In genomic region chr7:138738114-138738513, GRCh38 we compare ENCODE assay signal across 23 cellular contexts. TPM values are rescaled to one million over a fixed set of nuclear protein-coding genes. Genes with fewer than 3 reads are reported as not detected.
A peak's percentile ranks its signal among the peaks of the same experiment; 100 is the strongest.
DNase-seq lines count a peak whose midpoint lies in the region; ATAC-seq, FAIRE-seq and TF ChIP-seq lines count a peak whose summit lies in the region.
"Had no signal": no experiment of that assay in that cellular context is flagged by ENCODE, and none has a peak within 500 bp of the region (broad histone marks: within the 10 kb centered on the region; RNA-seq: fewer than 3 reads in every experiment).

No MANE protein-coding gene starts in this region.

- H3K27me3 ChIP-seq in HCT116 (ENCODE audit: insufficient read depth, low read length) (no peaks in the 10 kb centered on the region), astrocyte (ENCODE audit: insufficient read depth, low read length) (no peaks in the 10 kb centered on the region), liver (ENCODE audit: control insufficient read depth in 4 of 4, insufficient read depth in 4 of 4, low read length in 3 of 4) (no peaks in the 10 kb centered on the region), parathyroid adenoma (ENCODE audit: control insufficient read depth, insufficient read depth, low read length) (no peaks in the 10 kb centered on the region)
- H3K27me3 ChIP-seq: BLaER1 treated with 17β-estradiol and CSF1 and Interleukin-3, amounts not matched to agents 10 nM and 100 nM; transverse colon had no signal

- H3K9me3 Mint-ChIP-seq in astrocyte (ENCODE audit: unreplicated experiment), result no peaks in the 10 kb centered on the region
- H3K9me3 Mint-ChIP-seq: activated T-helper 17 cell treated with anti-CD3 and anti-CD28 coated beads, Interleukin-2, amount 50 U/mL, for 72 hours; dendritic cell treated with granulocyte-macrophage colony-stimulating factor and Interleukin-4, amounts not matched to agents 40 ng/mL and 50 ng/mL, for 4 days had no signal

- no peaks in the 10 kb centered on the region for H3K36me3 ChIP-seq in HCT116 (ENCODE audit: control insufficient read depth in 1 of 2, insufficient read depth in 2 of 2, low read length in 2 of 2)
- no peaks in the 10 kb centered on the region for H3K36me3 ChIP-seq in astrocyte (ENCODE audit: insufficient read depth, low read length)
- no peaks in the 10 kb centered on the region for H3K36me3 ChIP-seq in liver (ENCODE audit: control insufficient read depth in 4 of 4, insufficient read depth in 3 of 4, low read depth in 1 of 4, low read length in 3 of 4)
- H3K36me3 ChIP-seq in parathyroid adenoma (ENCODE audit: control insufficient read depth, insufficient read depth, low read length), result no peaks in the 10 kb centered on the region
- H3K36me3 ChIP-seq in OCI-LY7 (ENCODE audit: insufficient read depth, low read length), result no peaks in the 10 kb centered on the region
- H3K36me3 ChIP-seq: BLaER1 treated with 17β-estradiol and CSF1 and Interleukin-3, amounts not matched to agents 10 nM and 100 nM; transverse colon had no signal

- intact Hi-C loops in HCT116 (cut with micrococcal nuclease), result loop anchor here (1.0 to 10.0 kb wide), 6 partner anchors 289 to 1133 kb away; no protein-coding TSS in a partner anchor
- intact Hi-C loops in OCI-LY7 (cut with micrococcal nuclease; ENCODE audit: unreplicated experiment), result loop anchor here (1.0 to 5.0 kb wide), 4 partner anchors 129 to 731 kb away; no protein-coding TSS in a partner anchor

- peaks cover 0 to 12% of the 10 kb centered on the region in 2 experiments; a peak in 2 of 4 replicates for H3K4me1 ChIP-seq in HCT116 (ENCODE audit: control insufficient read depth in 1 of 2, insufficient read depth in 2 of 2, low read length in 2 of 2)
- H3K4me1 ChIP-seq in astrocyte (ENCODE audit: insufficient read depth, low read length), result peaks cover 8% of the 10 kb centered on the region
- H3K4me1 ChIP-seq in liver (ENCODE audit: control insufficient read depth in 4 of 4, insufficient read depth in 4 of 4, low read length in 3 of 4), result peaks cover 0 to 11% (median 2%) of the 10 kb centered on the region in 4 donors
- peaks cover 4% of the 10 kb centered on the region for H3K4me1 ChIP-seq in parathyroid adenoma
- H3K4me1 ChIP-seq in OCI-LY7 (ENCODE audit: insufficient read depth, low read length, poor library complexity, severe bottlenecking), result no peaks in the 10 kb centered on the region
- H3K4me1 ChIP-seq: transverse colon had no signal

- H3K27ac ChIP-seq in HCT116 (ENCODE audit: low read depth, low read length) (no peak overlapping the region), astrocyte (ENCODE audit: low read depth, low read length) (no peak overlapping the region), liver (ENCODE audit: low read depth in 1 of 2, low read length in 2 of 2) (no peak overlapping the region), parathyroid adenoma (no peak overlapping the region), OCI-LY7 (ENCODE audit: low read depth, low read length, poor library complexity, severe bottlenecking) (no peak overlapping the region)
- H3K27ac ChIP-seq: BLaER1 treated with 17β-estradiol and CSF1 and Interleukin-3, amounts not matched to agents 10 nM and 100 nM; KMS-11; transverse colon had no signal

- no peaks in the 10 kb centered on the region for H3K9me3 ChIP-seq in HCT116 (ENCODE audit: control insufficient read depth in 1 of 2, insufficient read depth in 1 of 2, low read depth in 1 of 2, low read length in 2 of 2)
- H3K9me3 ChIP-seq in astrocyte (ENCODE audit: insufficient read depth, low read depth, low read length), result no peaks in the 10 kb centered on the region
- no peaks in the 10 kb centered on the region for H3K9me3 ChIP-seq in liver (ENCODE audit: control insufficient read depth in 4 of 4, low read length in 3 of 4)
- no peaks in the 10 kb centered on the region for H3K9me3 ChIP-seq in parathyroid adenoma (ENCODE audit: control insufficient read depth, low read length)
- no peaks in the 10 kb centered on the region for H3K9me3 ChIP-seq in OCI-LY7 (ENCODE audit: low read length)
- H3K9me3 ChIP-seq: transverse colon had no signal

- H3K9me2 ChIP-seq in HCT116 (ENCODE audit: insufficient read depth), result no peaks in the 10 kb centered on the region
- no peaks in the 10 kb centered on the region for H3K9me2 ChIP-seq in OCI-LY7 (ENCODE audit: insufficient read depth, low read length)

- peak overlapping the region; percentile 91 for H2AFZ ChIP-seq in HCT116 (ENCODE audit: low read depth, low read length, poor library complexity, severe bottlenecking)
- H2AFZ ChIP-seq in astrocyte (ENCODE audit: low read depth, low read length), result no peak overlapping the region
- H2AFZ ChIP-seq in parathyroid adenoma, result peak overlapping the region; percentile 42
- H2AFZ ChIP-seq in OCI-LY7 (ENCODE audit: low read length), result no peak overlapping the region

- TF ChIP-seq POLR2A in HCT116 (IDR thresholded peaks at IDR 0.05; ENCODE audit: borderline replicate concordance, extremely low read depth, insufficient read depth, insufficient read length), result no peak

- RAD21 ChIA-PET in HCT116 (lab: Charles Lee; ENCODE audit: low non-redundant PET in 1 of 2, low total read pairs in 2 of 2, uncharacterized antibody in 2 of 2, unreplicated experiment in 2 of 2), result interaction anchor here (1.4 to 2.2 kb wide), 2 partner anchors 576 to 577 kb away, joined by 7 to 18 read pairs; no protein-coding TSS in a partner anchor

- H3K79me2 ChIP-seq in HCT116 (ENCODE audit: insufficient read depth, low read length) (no peaks in the 10 kb centered on the region), astrocyte (ENCODE audit: insufficient read depth, low read length) (no peaks in the 10 kb centered on the region), parathyroid adenoma (no peaks in the 10 kb centered on the region), OCI-LY7 (ENCODE audit: insufficient read depth, low read depth, low read length) (no peaks in the 10 kb centered on the region)

- no peak overlapping the region for H3K4me3 Mint-ChIP-seq in astrocyte (ENCODE audit: unreplicated experiment)
- H3K4me3 Mint-ChIP-seq: activated CD4-positive, alpha-beta T cell treated with anti-CD3 and anti-CD28 coated beads for 36 hours; activated CD8-positive, alpha-beta T cell treated with anti-CD3 and anti-CD28 coated beads, Interleukin-2, amount 10 ng/mL, durations not matched to agents 7 days and 5 days; activated T-helper 17 cell treated with anti-CD3 and anti-CD28 coated beads, Interleukin-2, amount 50 U/mL, for 72 hours; dendritic cell treated with granulocyte-macrophage colony-stimulating factor and Interleukin-4, amounts not matched to agents 40 ng/mL and 50 ng/mL, for 4 days; endodermal cell; H9; naive thymus-derived CD8-positive, alpha-beta T cell; stimulated activated memory B cell treated with anti-CD40 and anti-IgM and Interleukin-4, amounts not matched to agents 10 μg/mL and 1 μg/mL and 100 μg/mL, for 72 hours had no signal

- H3K36me3 Mint-ChIP-seq in astrocyte (ENCODE audit: low read depth, unreplicated experiment), result peaks cover 3% of the 10 kb centered on the region
- H3K36me3 Mint-ChIP-seq: naive thymus-derived CD8-positive, alpha-beta T cell; stimulated activated memory B cell treated with anti-CD40 and anti-IgM and Interleukin-4, amounts not matched to agents 10 μg/mL and 1 μg/mL and 100 μg/mL, for 72 hours had no signal

- TF ChIP-seq CTCF in HCT116 (IDR thresholded peaks at IDR 0.05 in 2 of 3, conservative IDR thresholded peaks at IDR 0.05 in 1 of 3; ENCODE audit: borderline replicate concordance in 1 of 3, insufficient read depth in 1 of 3, low read depth in 2 of 3, low read length in 2 of 3) (no peak), astrocyte (IDR thresholded peaks at IDR 0.05; ENCODE audit: insufficient read depth, low read depth, low read length) (no peak), liver (IDR thresholded peaks at IDR 0.05; ENCODE audit: low read depth, low read length, missing input control) (no peak), parathyroid adenoma (IDR thresholded peaks at IDR 0.05) (no peak), OCI-LY7 (conservative IDR thresholded peaks at IDR 0.05; ENCODE audit: low read length) (no peak)

- H3K9ac ChIP-seq in HCT116 (ENCODE audit: low read length), result no peak overlapping the region
- no peak overlapping the region for H3K9ac ChIP-seq in astrocyte (ENCODE audit: low read length)
- H3K9ac ChIP-seq in liver (ENCODE audit: low read depth in 1 of 2, low read length in 2 of 2), result peak overlapping the region in 1 of 2 donors; percentile 36
- H3K9ac ChIP-seq in parathyroid adenoma, result no peak overlapping the region
- H3K9ac ChIP-seq: BLaER1 treated with 17β-estradiol and CSF1 and Interleukin-3, amounts not matched to agents 10 nM and 100 nM; KMS-11 had no signal

- CTCF ChIA-PET in HCT116 (lab: Charles Lee) (interaction anchor here (1.0 to 2.1 kb wide), 16 partner anchors 9 to 1132 kb away, joined by 3 to 96 read pairs (median 5); no protein-coding TSS in a partner anchor), OCI-LY7 (lab: Charles Lee; ENCODE audit: unreplicated experiment) (interaction anchor here (1.1 to 1.5 kb wide), 3 partner anchors 28 to 577 kb away, joined by 3 to 14 read pairs (median 3); no protein-coding TSS in a partner anchor)

- 38% methylated on average over 3 of the region's 3 CpGs for WGBS in liver

- DNase-seq in HCT116 (ENCODE audit: low read depth, low spot score) (no peak), astrocyte (ENCODE audit: low read depth) (no peak), OCI-LY7 (ENCODE audit: low spot score) (no peak), SHP77 (lab: John Stamatoyannopoulos, UW) (no peak), cerebellum (ENCODE audit: low spot score) (no peak)

- peaks cover 8% of the 10 kb centered on the region for H3K27me3 Mint-ChIP-seq in astrocyte (ENCODE audit: low read depth, unreplicated experiment)
- H3K27me3 Mint-ChIP-seq: activated CD4-positive, alpha-beta T cell treated with anti-CD3 and anti-CD28 coated beads for 36 hours; dendritic cell treated with granulocyte-macrophage colony-stimulating factor and Interleukin-4, amounts not matched to agents 40 ng/mL and 50 ng/mL, for 4 days had no signal

- TF ChIP-seq RAD21 in HCT116 (IDR thresholded peaks at IDR 0.05; ENCODE audit: low read depth), result no peak
- no peak for TF ChIP-seq RAD21 in liver (IDR thresholded peaks at IDR 0.05)

- H4K20me1 ChIP-seq in HCT116 (ENCODE audit: insufficient read depth), result no peaks in the 10 kb centered on the region
- no peaks in the 10 kb centered on the region for H4K20me1 ChIP-seq in astrocyte (ENCODE audit: insufficient read depth, low read length)
- no peaks in the 10 kb centered on the region for H4K20me1 ChIP-seq in OCI-LY7 (ENCODE audit: insufficient read depth, low read length)
- H4K20me1 ChIP-seq: BLaER1 treated with 17β-estradiol and CSF1 and Interleukin-3, amounts not matched to agents 10 nM and 100 nM had no signal

- BruUV-seq in HCT116 (replicated peaks; lab: Mats Ljungman, UMichigan) (no TSS peak), OCI-LY7 (replicated peaks; lab: Mats Ljungman, UMichigan) (no TSS peak)

- H3K4me1 Mint-ChIP-seq in astrocyte (ENCODE audit: low read depth, unreplicated experiment), result peaks cover 24% of the 10 kb centered on the region
- H3K4me1 Mint-ChIP-seq: activated T-helper 17 cell treated with anti-CD3 and anti-CD28 coated beads, Interleukin-2, amount 50 U/mL, for 72 hours; stimulated activated memory B cell treated with anti-CD40 and anti-IgM and Interleukin-4, amounts not matched to agents 10 μg/mL and 1 μg/mL and 100 μg/mL, for 72 hours had no signal

- H3K4me3 ChIP-seq in HCT116 (replicated peaks in 1 of 2; ENCODE audit: low read depth in 1 of 2, low read length in 2 of 2) (no peak overlapping the region), astrocyte (ENCODE audit: insufficient read depth, low read depth, low read length) (no peak overlapping the region), liver (ENCODE audit: low read depth in 1 of 3, low read length in 3 of 3) (peak overlapping the region in 2 of 3 donors; percentile 42 to 46), parathyroid adenoma (ENCODE audit: low read depth, low read length) (no peak overlapping the region), OCI-LY7 (ENCODE audit: low read depth, low read length, poor library complexity, severe bottlenecking) (no peak overlapping the region)
- H3K4me3 ChIP-seq: BLaER1 treated with 17β-estradiol and CSF1 and Interleukin-3, amounts not matched to agents 10 nM and 100 nM; transverse colon had no signal

- H3K4me2 ChIP-seq in HCT116 (ENCODE audit: low read length) (peak overlapping the region; percentile 27; the same call in 1 of the 2 replicates), astrocyte (ENCODE audit: low read length) (peak overlapping the region; percentile 67), parathyroid adenoma (ENCODE audit: low read length) (no peak overlapping the region), OCI-LY7 (ENCODE audit: low read length) (no peak overlapping the region)
- H3K4me2 ChIP-seq: BLaER1 treated with 17β-estradiol and CSF1 and Interleukin-3, amounts not matched to agents 10 nM and 100 nM; KMS-11 had no signal

- ATAC-seq in HCT116 (0 out of 2 replicates have a peak, but pooled peaks have one; percentile 13), HG03175 (IDR thresholded peaks at IDR 0.05; ENCODE audit: unreplicated experiment) (no peak)
- ATAC-seq: stimulated activated memory B cell treated with anti-CD40 and anti-IgM and Interleukin-4, amounts not matched to agents 10 μg/mL and 1 μg/mL and 100 μg/mL, for 72 hours had no signal

- POLR2A ChIA-PET in HCT116 (lab: Charles Lee) (interaction anchor here (1.0 kb wide), 1 partner anchor 577 kb away, joined by 3 read pairs; no protein-coding TSS in a partner anchor), OCI-LY7 (lab: Charles Lee) (interaction anchor here (0.6 to 0.9 kb wide), 3 partner anchors 11 to 573 kb away, joined by 3 read pairs; no protein-coding TSS in a partner anchor)

- no peak for FAIRE-seq in astrocyte (lab: Jason Lieb, UNC)

- peak overlapping the region; percentile 70 for H3K27ac Mint-ChIP-seq in astrocyte (ENCODE audit: unreplicated experiment)
- H3K27ac Mint-ChIP-seq: activated CD4-positive, alpha-beta T cell treated with anti-CD3 and anti-CD28 coated beads for 36 hours; dendritic cell treated with granulocyte-macrophage colony-stimulating factor and Interleukin-4, amounts not matched to agents 40 ng/mL and 50 ng/mL, for 4 days; endodermal cell; stimulated activated memory B cell treated with anti-CD40 and anti-IgM and Interleukin-4, amounts not matched to agents 10 μg/mL and 1 μg/mL and 100 μg/mL, for 72 hours had no signal

RNA-seq across cellular contexts. Expression of gene SVOPL, which starts 37.0 kb away (rescaled TPM):
- not detected for total RNA-seq in HCT116 (2021; ENCODE audit: unreplicated experiment)
- polyA plus RNA-seq in HCT116 (2012), result not detected in 2 replicates
- total RNA-seq in astrocyte, result 0.34 and 0.48 TPM in 2 replicates
- total RNA-seq in liver, result under 1 TPM in 1 of 2 donors, not detected in 1; 0.33 TPM
- not detected for polyA plus RNA-seq in liver
- total RNA-seq in OCI-LY7 (2014; rRNA removed; shearing (Covaris generic)), result not detected in 2 replicates
- not detected in 2 replicates for total RNA-seq in OCI-LY7 (2022)
- total RNA-seq in cerebellum, result 1.00 TPM
- total RNA-seq: activated CD4-positive, alpha-beta T cell treated with anti-CD3 and anti-CD28 coated beads for 36 hours; activated T-helper 17 cell treated with anti-CD3 and anti-CD28 coated beads, Interleukin-2, amount 50 U/mL, for 72 hours; naive thymus-derived CD8-positive, alpha-beta T cell; subcutaneous adipose tissue had no signal
- polyA plus RNA-seq: AG04450 had no signal

RNA-seq across cellular contexts. Expression of gene TMEM213, which starts 59.7 kb away (rescaled TPM):
- total RNA-seq in HCT116 (2021; ENCODE audit: unreplicated experiment), result not detected
- polyA plus RNA-seq in HCT116 (2012), result not detected in 2 replicates
- not detected in 2 replicates for total RNA-seq in astrocyte
- total RNA-seq in liver, result not detected
- not detected for polyA plus RNA-seq in liver
- total RNA-seq in OCI-LY7 (2014; rRNA removed; shearing (Covaris generic)), result not detected in 2 replicates
- not detected in 2 replicates for total RNA-seq in OCI-LY7 (2022)
- total RNA-seq in cerebellum, result not detected
- total RNA-seq: activated CD4-positive, alpha-beta T cell treated with anti-CD3 and anti-CD28 coated beads for 36 hours; activated CD8-positive, alpha-beta T cell treated with anti-CD3 and anti-CD28 coated beads, Interleukin-2, amount 10 ng/mL, durations not matched to agents 7 days and 5 days; endodermal cell; mononuclear cell; naive thymus-derived CD8-positive, alpha-beta T cell; subcutaneous adipose tissue; transverse colon had no signal
- polyA plus RNA-seq: AG04450; esophagus; naive thymus-derived CD8-positive, alpha-beta T cell had no signal

RNA-seq across cellular contexts. Expression of gene ATP6V0A4, which starts 59.9 kb away (rescaled TPM):
- total RNA-seq in HCT116 (2021; ENCODE audit: unreplicated experiment), result not detected
- 0.08 and 0.14 TPM in 2 replicates for polyA plus RNA-seq in HCT116 (2012)
- total RNA-seq in astrocyte, result 0.19 and 0.25 TPM in 2 replicates
- not detected for total RNA-seq in liver
- not detected for polyA plus RNA-seq in liver
- not detected in 2 replicates for total RNA-seq in OCI-LY7 (2014; rRNA removed; shearing (Covaris generic))
- total RNA-seq in OCI-LY7 (2022), result not detected in 2 replicates
- 1.8 TPM for total RNA-seq in cerebellum
- total RNA-seq: activated CD8-positive, alpha-beta T cell treated with anti-CD3 and anti-CD28 coated beads, Interleukin-2, amount 10 ng/mL, durations not matched to agents 7 days and 5 days; mononuclear cell; naive thymus-derived CD8-positive, alpha-beta T cell; subcutaneous adipose tissue; transverse colon had no signal
- polyA plus RNA-seq: AG04450; naive thymus-derived CD8-positive, alpha-beta T cell had no signal

Comparison
In these comparisons a context has a peak if more than half of its experiments do, and no peak if none do; other contexts are left out.
1. H2AFZ ChIP-seq: peak in HCT116 (single experiment) and parathyroid adenoma (single experiment); none in astrocyte (single experiment) and OCI-LY7 (single experiment).
2. H3K4me2 ChIP-seq: peak in HCT116 (single experiment) and astrocyte (single experiment); none in parathyroid adenoma (single experiment) and OCI-LY7 (single experiment).
3. H3K4me3 ChIP-seq: peak in liver (2 of 3); none in HCT116 (0 of 2), astrocyte (single experiment), parathyroid adenoma (single experiment) and OCI-LY7 (single experiment).